21 cellular contexts compared by ENCODE assay signal in genomic region chr12:27814851-27815591, GRCh38. TPM values are rescaled to one million over a fixed set of nuclear protein-coding genes. Genes with fewer than 3 reads are reported as not detected.
DNase-seq lines count a peak whose midpoint lies in the region; ATAC-seq and TF ChIP-seq lines count a peak whose summit lies in the region.
"Had no signal": no experiment of that assay in that cellular context is flagged by ENCODE, and none has a peak within 500 bp of the region (broad histone marks: within the 10 kb centered on the region; RNA-seq: fewer than 3 reads in every experiment).

No MANE protein-coding gene starts in this region.

- WGBS in mammary epithelial cell (ENCODE audit: low coverage, missing lambda C conversion rate) = 94% methylated on average over 3 of the region's 3 CpGs

- H3K36me3 ChIP-seq in mammary epithelial cell (ENCODE audit: insufficient read depth, low read length) (no peaks in the 10 kb centered on the region), breast epithelium (no peaks in the 10 kb centered on the region), Panc1 (ENCODE audit: control insufficient read depth, insufficient read depth, low read length) (no peaks in the 10 kb centered on the region), thoracic aorta (no peaks in the 10 kb centered on the region)
- H3K36me3 ChIP-seq: adrenal gland, SJCRH30, stomach had no signal

- TF ChIP-seq POLR2A in breast epithelium (IDR thresholded peaks at IDR 0.05) = no peak

- H4K20me1 ChIP-seq in mammary epithelial cell (ENCODE audit: insufficient read depth, low read length) = no peaks in the 10 kb centered on the region

- no peak overlapping the region for H3K4me3 Mint-ChIP-seq in CD4-positive, alpha-beta T cell
- H3K4me3 Mint-ChIP-seq: immature natural killer cell, nephron had no signal

- TF ChIP-seq CTCF in mammary epithelial cell (conservative IDR thresholded peaks at IDR 0.05 in 1 of 2, IDR thresholded peaks at IDR 0.05 in 1 of 2; ENCODE audit: extremely low read depth in 1 of 2, insufficient read depth in 1 of 2, low read depth in 1 of 2, low read length in 2 of 2) = no peak
- no peak for TF ChIP-seq CTCF in breast epithelium (IDR thresholded peaks at IDR 0.05)
- TF ChIP-seq CTCF in Panc1 (IDR thresholded peaks at IDR 0.05) = no peak
- TF ChIP-seq CTCF in fibroblast of pulmonary artery (IDR thresholded peaks at IDR 0.05; ENCODE audit: low read length, missing control alignments) = no peak
- TF ChIP-seq CTCF in thoracic aorta (IDR thresholded peaks at IDR 0.05) = no peak
- no peak for TF ChIP-seq CTCF in CD4-positive, alpha-beta T cell (IDR thresholded peaks at IDR 0.05)

- H3K9ac ChIP-seq in mammary epithelial cell (ENCODE audit: insufficient read depth, low read length) = no peak overlapping the region

- no peak for ATAC-seq in Panc1
- ATAC-seq in thoracic aorta (ENCODE audit: insufficient number of reproducible peaks, low FRiP score, low read depth) = peak; percentile 21
- no peak for ATAC-seq in CD4-positive, alpha-beta T cell (ENCODE audit: poor library complexity)
- ATAC-seq: psoas muscle had no signal

- H3K9me3 Mint-ChIP-seq in CD4-positive, alpha-beta T cell = no peaks in the 10 kb centered on the region
- H3K9me3 Mint-ChIP-seq: immature natural killer cell, nephron had no signal

- peaks cover 17% of the 10 kb centered on the region for H3K4me1 Mint-ChIP-seq in CD4-positive, alpha-beta T cell (ENCODE audit: low read depth)
- H3K4me1 Mint-ChIP-seq: immature natural killer cell had no signal

- no peaks in the 10 kb centered on the region for H3K36me3 Mint-ChIP-seq in CD4-positive, alpha-beta T cell (ENCODE audit: low read depth)
- H3K36me3 Mint-ChIP-seq: immature natural killer cell had no signal

- no peak overlapping the region for H3K4me3 ChIP-seq in mammary epithelial cell (replicated peaks in 1 of 3; ENCODE audit: insufficient read depth in 1 of 3, low read depth in 2 of 3, low read length in 3 of 3)
- H3K4me3 ChIP-seq in breast epithelium = no peak overlapping the region
- no peak overlapping the region for H3K4me3 ChIP-seq in Panc1 (ENCODE audit: low read depth in 2 of 2, low read length in 2 of 2)
- H3K4me3 ChIP-seq in fibroblast of pulmonary artery (replicated peaks; ENCODE audit: low read depth, low read length) = no peak overlapping the region
- H3K4me3 ChIP-seq in thoracic aorta = no peak overlapping the region
- H3K4me3 ChIP-seq: adrenal gland, lung, psoas muscle, SJCRH30, stomach had no signal

- H3K4me1 ChIP-seq in mammary epithelial cell (ENCODE audit: insufficient read depth, low read length) (no peaks in the 10 kb centered on the region), breast epithelium (no peaks in the 10 kb centered on the region), Panc1 (ENCODE audit: control insufficient read depth, insufficient read depth, low read length) (no peaks in the 10 kb centered on the region), thoracic aorta (ENCODE audit: control insufficient read depth in 1 of 2, low read depth in 2 of 2) (peaks cover 4 to 40% of the 10 kb centered on the region in 2 donors)
- H3K4me1 ChIP-seq: psoas muscle had no signal

- BruUV-seq in mammary epithelial cell (replicated peaks; lab: Mats Ljungman, UMichigan) (no TSS peak), Panc1 (replicated peaks; lab: Mats Ljungman, UMichigan) (no TSS peak)

- H3K9me3 ChIP-seq in mammary epithelial cell (replicated peaks; ENCODE audit: insufficient read depth, low read length) (no peaks in the 10 kb centered on the region), breast epithelium (no peaks in the 10 kb centered on the region), Panc1 (ENCODE audit: control insufficient read depth, insufficient read depth, low read depth, low read length) (no peaks in the 10 kb centered on the region), thoracic aorta (no peaks in the 10 kb centered on the region)
- no peaks in the 10 kb centered on the region for H3K9me3 ChIP-seq in CD4-positive, alpha-beta T cell (ENCODE audit: control insufficient read depth, low read length)
- H3K9me3 ChIP-seq: adrenal gland, psoas muscle, SJCRH30, stomach had no signal

- H3K4me2 ChIP-seq in mammary epithelial cell (ENCODE audit: insufficient read depth, low read depth, low read length) = no peak overlapping the region

- H3K79me2 ChIP-seq in mammary epithelial cell (ENCODE audit: insufficient read depth, low read length) = no peaks in the 10 kb centered on the region

- no peak overlapping the region for H3K27ac Mint-ChIP-seq in CD4-positive, alpha-beta T cell
- H3K27ac Mint-ChIP-seq: immature natural killer cell, nephron had no signal

- no peaks in the 10 kb centered on the region for H3K27me3 Mint-ChIP-seq in CD4-positive, alpha-beta T cell

- H3K27me3 ChIP-seq in mammary epithelial cell (ENCODE audit: insufficient read depth, low read length) (no peaks in the 10 kb centered on the region), breast epithelium (no peaks in the 10 kb centered on the region), Panc1 (ENCODE audit: control insufficient read depth, insufficient read depth, low read length) (no peaks in the 10 kb centered on the region; the same call in 1 of the 2 replicates), thoracic aorta (replicated peaks; ENCODE audit: insufficient read depth) (no peaks in the 10 kb centered on the region)
- no peaks in the 10 kb centered on the region for H3K27me3 ChIP-seq in CD4-positive, alpha-beta T cell (ENCODE audit: control insufficient read depth, insufficient read depth, low read length)
- H3K27me3 ChIP-seq: adrenal gland, SJCRH30, stomach had no signal

- CTCF ChIA-PET in mammary epithelial cell (lab: Charles Lee; ENCODE audit: low non-redundant PET) = no interaction called here
- CTCF ChIA-PET in Panc1 (lab: Charles Lee) = no interaction called here
- CTCF ChIA-PET in CD4-positive, alpha-beta T cell (lab: Charles Lee) = no interaction called here

- H3K27ac ChIP-seq in mammary epithelial cell (ENCODE audit: insufficient read depth, low read depth, low read length) (no peak overlapping the region), breast epithelium (no peak overlapping the region), Panc1 (ENCODE audit: low read length) (peak overlapping the region; percentile 58; the same call in 1 of the 2 replicates), thoracic aorta (peak overlapping the region in 1 of 2 donors; percentile 29)
- H3K27ac ChIP-seq in CD4-positive, alpha-beta T cell (ENCODE audit: low read depth, low read length) = no peak overlapping the region
- H3K27ac ChIP-seq: adrenal gland, psoas muscle, SJCRH30, stomach had no signal

- H2AFZ ChIP-seq in mammary epithelial cell (ENCODE audit: low read depth, low read length) = peak overlapping the region; percentile 17

- DNase-seq in mammary epithelial cell (no peak), breast epithelium (ENCODE audit: low spot score in 2 of 2) (no peak), Panc1 (ENCODE audit: low read depth, low spot score) (no peak), fibroblast of pulmonary artery (ENCODE audit: low read depth) (peak; percentile 7), thoracic aorta (ENCODE audit: low spot score) (no peak), HK-2 (ENCODE audit: unreplicated experiment) (no peak), NCI-H526 treated with DMSO at 0.1 percent for 48 hours (lab: John Stamatoyannopoulos, UW) (no peak)
- no peak for DNase-seq in CD4-positive, alpha-beta T cell
- DNase-seq: activated CD4-positive, alpha-beta T cell treated with anti-CD3 and anti-CD28 coated beads, Interleukin-2, amount 50 U/mL, for 4 hours; adrenal gland; immature natural killer cell; Kasumi-1; NCI-H1694; psoas muscle; SJCRH30; stomach had no signal

- dilution Hi-C loops in mammary epithelial cell (cut with HindIII; ENCODE audit: low sequenced_read_pairs) = loop anchor here (5.0 kb wide), 1 partner anchor 83 kb away; no protein-coding TSS in a partner anchor

- intact Hi-C loops in mammary epithelial cell (cut with micrococcal nuclease) = no loop called here
- intact Hi-C loops in breast epithelium (cut with DNase I; ENCODE audit: low total_unique reads) = no loop called here
- intact Hi-C loops in Panc1 (cut with micrococcal nuclease; ENCODE audit: unreplicated experiment) = no loop called here
- intact Hi-C loops in CD4-positive, alpha-beta T cell (cut with DNase I, micrococcal nuclease) = loop anchor here in 1 of 2 experiments (5.0 kb wide), 1 partner anchor 127 kb away; no protein-coding TSS in a partner anchor

- in situ Hi-C loops in mammary epithelial cell (cut with MboI; ENCODE audit: low sequenced_read_pairs in 2 of 2) = no loop called here
- in situ Hi-C loops in Panc1 (cut with HindIII; ENCODE audit: low pct_unique_long_range_greater_than_20kb, low sequenced_read_pairs) = no loop called here

- POLR2A ChIA-PET in Panc1 (lab: Charles Lee) = interaction anchor here (0.5 kb wide), 1 partner anchor 51 kb away, joined by 4 read pairs; no protein-coding TSS in a partner anchor
- POLR2A ChIA-PET in CD4-positive, alpha-beta T cell (lab: Charles Lee) = interaction anchor here (0.8 kb wide), 1 partner anchor 210 kb away, joined by 4 read pairs; no protein-coding TSS in a partner anchor

RNA-seq across cellular contexts. Expression of gene MANSC4, which starts 35.0 kb away (rescaled TPM):
- total RNA-seq in mammary epithelial cell = not detected
- polyA plus RNA-seq in mammary epithelial cell = 0.28 TPM
- polyA minus RNA-seq in mammary epithelial cell = not detected
- total RNA-seq in breast epithelium = under 1 TPM in 1 of 3 donors, not detected in 2; 0.73 TPM
- total RNA-seq in Panc1 (2021; ENCODE audit: unreplicated experiment) = not detected
- polyA plus RNA-seq in Panc1 (2012; ENCODE audit: insufficient read length) = not detected
- total RNA-seq in thoracic aorta = not detected
- total RNA-seq in CD4-positive, alpha-beta T cell = not detected
- total RNA-seq: adrenal gland, glomerular endothelial cell, lung, psoas muscle, SJCRH30, stomach, urinary bladder had no signal
- polyA plus RNA-seq: AG04450, immature natural killer cell, lung, stomach, urinary bladder had no signal

RNA-seq across cellular contexts. Expression of gene KLHL42, which starts 35.0 kb away (rescaled TPM):
- total RNA-seq in mammary epithelial cell (10 to 100 TPM; 35.0 to 40.3 TPM), breast epithelium (10 to 100 TPM; 20.6 to 32.3 (median 30.8) TPM), Panc1 (2021; ENCODE audit: unreplicated experiment) (35.2 TPM), thoracic aorta (100 to 1,000 TPM in 1 of 2 donors, 10 to 100 TPM in 1; 94.6 to 111 TPM)
- polyA plus RNA-seq in mammary epithelial cell = 21.3 TPM
- polyA minus RNA-seq in mammary epithelial cell = 35.2 TPM
- polyA plus RNA-seq in Panc1 (2012; ENCODE audit: insufficient read length) = 23.6 TPM
- total RNA-seq in CD4-positive, alpha-beta T cell = 10 to 100 TPM; 12.8 to 13.2 TPM
